ENCODE assay signal across 8 cellular contexts in genomic region chr9:14661421-14662059, GRCh38. TPM values are rescaled to one million over a fixed set of nuclear protein-coding genes. Genes with fewer than 3 reads are reported as not detected.
DNase-seq lines count a peak whose midpoint lies in the region; ATAC-seq, FAIRE-seq and TF ChIP-seq lines count a peak whose summit lies in the region.

No MANE protein-coding gene starts in this region.

- no peaks in the 10 kb centered on the region for H3K79me2 ChIP-seq in PC-3 (ENCODE audit: low read length)

- no peak overlapping the region for H3K27ac ChIP-seq in PC-3 (ENCODE audit: low read length)

- intact Hi-C loops in PC-3 (cut with micrococcal nuclease) = loop anchor here (2.0 kb wide), 1 partner anchor 45 kb away; no protein-coding TSS in a partner anchor

- no peak for TF ChIP-seq POLR2A in H54 (IDR thresholded peaks at IDR 0.05; ENCODE audit: low read depth, low read length)

- peaks cover 29% of the 10 kb centered on the region for H3K36me3 Mint-ChIP-seq in type B pancreatic cell

- no peaks in the 10 kb centered on the region for H3K9me2 ChIP-seq in PC-3 (replicated peaks; ENCODE audit: low read length)

- peak; percentile 13 for DNase-seq in COLO829 (ENCODE audit: low spot score)
- peak; percentile 62 for DNase-seq in PC-3
- DNase-seq in fibroblast of mammary gland (ENCODE audit: low read depth) = peak; percentile 42
- DNase-seq in type B pancreatic cell (ENCODE audit: extremely low spot score, unreplicated experiment) = no peak
- no peak for DNase-seq in stimulated activated CD4-positive, alpha-beta T cell treated with anti-CD3 and anti-CD28 coated beads, Interleukin-4, amount 100 ng/mL, for 1 hour
- DNase-seq in H54 (ENCODE audit: insufficient read length, low spot score) = no peak

- no TSS peak for BruUV-seq in PC-3 (replicated peaks; lab: Mats Ljungman, UMichigan)

- no peak overlapping the region for H3K27ac Mint-ChIP-seq in type B pancreatic cell

- H3K9me3 ChIP-seq in PC-3 (ENCODE audit: low read length) = no peaks in the 10 kb centered on the region

- H3K4me1 Mint-ChIP-seq in type B pancreatic cell (ENCODE audit: unreplicated experiment) = no peaks in the 10 kb centered on the region

- H3K36me3 ChIP-seq in PC-3 (ENCODE audit: low read depth, low read length) = no peaks in the 10 kb centered on the region; the same call in 1 of the 2 replicates

- H3K9me3 Mint-ChIP-seq in type B pancreatic cell = no peaks in the 10 kb centered on the region

- TF ChIP-seq CTCF in PC-3 (conservative IDR thresholded peaks at IDR 0.05; ENCODE audit: low read depth, low read length) = peak; percentile 73
- TF ChIP-seq CTCF in fibroblast of mammary gland (conservative IDR thresholded peaks at IDR 0.05; ENCODE audit: control insufficient read depth, insufficient read depth, low read depth, low read length) = peak; percentile 62
- TF ChIP-seq CTCF in type B pancreatic cell (conservative IDR thresholded peaks at IDR 0.05) = peak; percentile 81

- H3K27me3 Mint-ChIP-seq in type B pancreatic cell = no peaks in the 10 kb centered on the region

- no peak for FAIRE-seq in H54 (lab: Jason Lieb, UNC)

- CTCF ChIA-PET in PC-3 (lab: Charles Lee) = interaction anchor here (0.6 to 1.2 kb wide), 3 partner anchors 9 to 107 kb away, joined by 3 to 4 read pairs (median 3); no protein-coding TSS in a partner anchor

- no peak overlapping the region for H3K4me3 ChIP-seq in PC-3 (ENCODE audit: low read length)
- no peak overlapping the region for H3K4me3 ChIP-seq in fibroblast of mammary gland (ENCODE audit: control insufficient read depth, low read depth, low read length)

- H3K4me2 ChIP-seq in PC-3 (ENCODE audit: low read length) = no peak overlapping the region

- H4K20me1 ChIP-seq in PC-3 (ENCODE audit: low read length) = no peaks in the 10 kb centered on the region

- ATAC-seq in HG02885 (IDR thresholded peaks at IDR 0.05; ENCODE audit: poor library complexity, unreplicated experiment) (peak; percentile 72), PC-3 (no peak), GM19328 (IDR thresholded peaks at IDR 0.05; ENCODE audit: unreplicated experiment) (no peak)

- H2AFZ ChIP-seq in PC-3 (ENCODE audit: low read length) = no peak overlapping the region

- no peaks in the 10 kb centered on the region for H3K27me3 ChIP-seq in PC-3 (ENCODE audit: low read length)

- no peaks in the 10 kb centered on the region for H3K4me1 ChIP-seq in PC-3 (ENCODE audit: insufficient read depth, low read length)

- POLR2A ChIA-PET in PC-3 (lab: Charles Lee; ENCODE audit: unreplicated experiment) = interaction anchor here (0.5 kb wide), 1 partner anchor 196 kb away, joined by 3 read pairs; no protein-coding TSS in a partner anchor

- H3K4me3 Mint-ChIP-seq in type B pancreatic cell = no peak overlapping the region

- no peaks in the 10 kb centered on the region for H3F3A ChIP-seq in PC-3 (ENCODE audit: low read length, unreplicated experiment)

- no peak overlapping the region for H3K9ac ChIP-seq in PC-3 (ENCODE audit: low read length)

RNA-seq across cellular contexts. Expression of gene ZDHHC21, which starts 31.7 kb away (rescaled TPM):
- total RNA-seq in PC-3 (2014; rRNA removed) = 6.2 and 7.6 TPM in 2 replicates
- total RNA-seq in type B pancreatic cell (ENCODE audit: low replicate concordance) = 10.1 and 11.1 TPM in 2 replicates

Comparison
In these comparisons a context has a peak if more than half of its experiments do, and no peak if none do; other contexts are left out.
1. DNase-seq: peak in COLO829 (single experiment), PC-3 (single experiment) and fibroblast of mammary gland (single experiment); none in type B pancreatic cell (single experiment), stimulated activated CD4-positive, alpha-beta T cell treated with anti-CD3 and anti-CD28 coated beads, Interleukin-4, amount 100 ng/mL, for 1 hour (single experiment) and H54 (single experiment).
2. Peak in every context shown above with its lines, with median percentiles within 50 percentile points of each other: CTCF ChIP-seq.